Comparison of ENCODE assay signal across 16 cellular contexts in genomic region chr20:25324412-25324811, GRCh38.
DNase-seq lines count a peak whose midpoint lies in the region; ATAC-seq and TF ChIP-seq lines count a peak whose summit lies in the region.
"Had no signal": no experiment of that assay in that cellular context is flagged by ENCODE, and none has a peak within 500 bp of the region (broad histone marks: within the 10 kb centered on the region; RNA-seq: fewer than 3 reads in every experiment).

No MANE protein-coding gene starts in this region.

- 87 to 92% methylated on average over 5 of the region's 5 CpGs for WGBS in GM23248 (ENCODE audit: low coverage in 1 of 2, low lambda C conversion rate in 2 of 2, missing lambda C conversion rate in 2 of 2), 2 experiments

- H3K27ac Mint-ChIP-seq in neural progenitor cell = peak overlapping the region; percentile 37
- H3K27ac Mint-ChIP-seq: activated CD4-positive, alpha-beta T cell treated with anti-CD3 and anti-CD28 coated beads, Interleukin-2, amount 10 ng/mL, durations not matched to agents 24 days and 14 days; T-cell; type B pancreatic cell had no signal

- H3K27ac ChIP-seq in BLaER1 = no peak overlapping the region; the same call in 1 of the 2 replicates
- no peak overlapping the region for H3K27ac ChIP-seq in neural progenitor cell
- no peak overlapping the region for H3K27ac ChIP-seq in GM23248

- peaks cover 50% of the 10 kb centered on the region for H3K36me3 ChIP-seq in BLaER1
- H3K36me3 ChIP-seq in neural progenitor cell = no peaks in the 10 kb centered on the region
- no peaks in the 10 kb centered on the region; the same call in 1 of the 2 replicates for H3K36me3 ChIP-seq in GM23248 (ENCODE audit: low read depth)

- H3K4me1 ChIP-seq in BLaER1 (peaks cover 40% of the 10 kb centered on the region), neural progenitor cell (no peaks in the 10 kb centered on the region), GM23248 (ENCODE audit: insufficient read depth) (peaks cover 14% of the 10 kb centered on the region)

- H3K9me3 ChIP-seq in BLaER1 (no peaks in the 10 kb centered on the region), neural progenitor cell (ENCODE audit: low read depth) (no peaks in the 10 kb centered on the region), GM23248 (ENCODE audit: low read depth) (no peaks in the 10 kb centered on the region)

- in situ Hi-C loops in GM23248 (cut with MboI) = no loop called here

- H3K9ac ChIP-seq in BLaER1 = no peak overlapping the region
- H3K9ac ChIP-seq in neural progenitor cell = no peak overlapping the region
- no peak overlapping the region for H3K9ac ChIP-seq in GM23248

- H3K4me3 ChIP-seq in BLaER1 = no peak overlapping the region
- no peak overlapping the region for H3K4me3 ChIP-seq in neural progenitor cell
- H3K4me3 ChIP-seq in GM23248 = no peak overlapping the region
- H3K4me3 ChIP-seq: skin epidermis had no signal

- H3K27me3 ChIP-seq in BLaER1 (no peaks in the 10 kb centered on the region), neural progenitor cell (no peaks in the 10 kb centered on the region), GM23248 (replicated peaks; ENCODE audit: insufficient read depth) (no peaks in the 10 kb centered on the region)

- H3K4me2 ChIP-seq in BLaER1 (peak overlapping the region; percentile 21), neural progenitor cell (no peak overlapping the region), GM23248 (ENCODE audit: unreplicated experiment) (no peak overlapping the region)

- H2AFZ ChIP-seq in neural progenitor cell (replicated peaks) (no peak overlapping the region), GM23248 (no peak overlapping the region)

- no peak for ATAC-seq in GM21515 (IDR thresholded peaks at IDR 0.05; ENCODE audit: unreplicated experiment)
- ATAC-seq in HG03432 (IDR thresholded peaks at IDR 0.05; ENCODE audit: unreplicated experiment) = no peak
- ATAC-seq: T-cell had no signal

- no peak for TF ChIP-seq CTCF in neural progenitor cell (IDR thresholded peaks at IDR 0.05)

- H3K4me1 Mint-ChIP-seq in neural progenitor cell = peaks cover 3% of the 10 kb centered on the region

- H3K9me2 ChIP-seq in GM23248 (ENCODE audit: insufficient read depth) = no peaks in the 10 kb centered on the region

- peak; percentile 96 for DNase-seq in MV-4-11 (lab: John Stamatoyannopoulos, UW)
- DNase-seq in globus pallidus (ENCODE audit: low spot score) = peak; percentile 45
- DNase-seq in neural progenitor cell (ENCODE audit: low spot score) = no peak
- no peak for DNase-seq in GM23248
- no peak for DNase-seq in middle frontal gyrus (ENCODE audit: extremely low spot score, low spot score)
- DNase-seq: activated CD4-positive, alpha-beta T cell treated with anti-CD3 and anti-CD28 coated beads, Interleukin-2, amount 10 ng/mL, durations not matched to agents 24 days and 14 days; activated effector memory CD4-positive, alpha-beta T cell treated with anti-CD3 and anti-CD28 coated beads, Interleukin-2, amount 50 U/mL, for 16 hours; DMS79; IMR-90; NCI-H187 had no signal

- H4K20me1 ChIP-seq in BLaER1 (no peaks in the 10 kb centered on the region), neural progenitor cell (ENCODE audit: low read depth) (no peaks in the 10 kb centered on the region), GM23248 (ENCODE audit: insufficient read depth) (no peaks in the 10 kb centered on the region)

- peaks cover 12% of the 10 kb centered on the region for H3K36me3 Mint-ChIP-seq in neural progenitor cell

- H3F3A ChIP-seq in neural progenitor cell (ENCODE audit: low read depth) (no peaks in the 10 kb centered on the region), GM23248 (ENCODE audit: insufficient read depth) (no peaks in the 10 kb centered on the region)

- H3K79me2 ChIP-seq in neural progenitor cell (ENCODE audit: low read depth) (peaks cover 7% of the 10 kb centered on the region), GM23248 (ENCODE audit: insufficient read depth) (peaks cover 17% of the 10 kb centered on the region; the same call in 1 of the 2 replicates)

- H3K9me3 Mint-ChIP-seq in neural progenitor cell = peaks cover 3% of the 10 kb centered on the region
- H3K9me3 Mint-ChIP-seq: activated CD4-positive, alpha-beta T cell treated with anti-CD3 and anti-CD28 coated beads, Interleukin-2, amount 10 ng/mL, durations not matched to agents 24 days and 14 days; T-cell; type B pancreatic cell had no signal

- no peak overlapping the region for H3K4me3 Mint-ChIP-seq in neural progenitor cell
- H3K4me3 Mint-ChIP-seq: activated CD4-positive, alpha-beta T cell treated with anti-CD3 and anti-CD28 coated beads, Interleukin-2, amount 10 ng/mL, durations not matched to agents 24 days and 14 days; T-cell; type B pancreatic cell had no signal

- no peaks in the 10 kb centered on the region for H3K27me3 Mint-ChIP-seq in neural progenitor cell (ENCODE audit: insufficient read depth, low read depth)
- H3K27me3 Mint-ChIP-seq: activated CD4-positive, alpha-beta T cell treated with anti-CD3 and anti-CD28 coated beads, Interleukin-2, amount 10 ng/mL, durations not matched to agents 24 days and 14 days; T-cell; type B pancreatic cell had no signal

Comparison
In these comparisons a context has a peak if more than half of its experiments do, and no peak if none do; other contexts are left out.
1. DNase-seq: peak in MV-4-11 (single experiment) and globus pallidus (single experiment); none in neural progenitor cell (single experiment), GM23248 (single experiment) and middle frontal gyrus (single experiment).